In genomic region chr10:75234683-75235374, GRCh38 we compare ENCODE assay signal across 1 cellular context.
TF ChIP-seq lines count a peak whose summit lies in the region.

No MANE protein-coding gene starts in this region.

TF ChIP-seq in HepG2, 621 proteins besides CTCF, POLR2A, EP300 and RAD21 (continued from another document and continues in another):
- TF ChIP-seq HNRNPL (IDR thresholded peaks at IDR 0.05; ENCODE audit: low read depth, low read length) = no peak; the same call in 1 of the 2 replicates
- TF ChIP-seq ATF4 (CRISPR knock-in tag; IDR thresholded peaks at IDR 0.05) = no peak
- no peak for TF ChIP-seq KAT7 (CRISPR knock-in tag; IDR thresholded peaks at IDR 0.05; ENCODE audit: borderline replicate concordance)
- peak; percentile 69; the same call in 1 of the 2 replicates for TF ChIP-seq ZFY (CRISPR knock-in tag; IDR thresholded peaks at IDR 0.05)
- TF ChIP-seq PAWR (CRISPR knock-in tag; IDR thresholded peaks at IDR 0.05; ENCODE audit: borderline replicate concordance) = no peak
- TF ChIP-seq ZNF891 (CRISPR knock-in tag; IDR thresholded peaks at IDR 0.05) = no peak
- TF ChIP-seq ZKSCAN5 (CRISPR knock-in tag; IDR thresholded peaks at IDR 0.05) = no peak
- peak; percentile 27; the same call in 1 of the 2 replicates for TF ChIP-seq ZNF605 (CRISPR knock-in tag; IDR thresholded peaks at IDR 0.05)
- TF ChIP-seq PREB (CRISPR knock-in tag; IDR thresholded peaks at IDR 0.05) = no peak
- TF ChIP-seq ARNTL (CRISPR knock-in tag; IDR thresholded peaks at IDR 0.05) = no peak; the same call in 1 of the 2 replicates
- no peak for TF ChIP-seq SMARCE1 (IDR thresholded peaks at IDR 0.05; ENCODE audit: borderline replicate concordance)
- no peak for TF ChIP-seq RNF2 (conservative IDR thresholded peaks at IDR 0.05; ENCODE audit: low read depth)
- TF ChIP-seq MYC (CRISPR knock-in tag; IDR thresholded peaks at IDR 0.05; ENCODE audit: borderline replicate concordance) = no peak
- TF ChIP-seq XBP1 (CRISPR knock-in tag; IDR thresholded peaks at IDR 0.05) = no peak
- no peak for TF ChIP-seq NFIB (CRISPR knock-in tag; IDR thresholded peaks at IDR 0.05; ENCODE audit: borderline replicate concordance)
- peak; percentile 56 for TF ChIP-seq DBP (CRISPR knock-in tag; IDR thresholded peaks at IDR 0.05; ENCODE audit: not compliant biosample characterization)
- TF ChIP-seq TRIM22 (IDR thresholded peaks at IDR 0.05) = no peak
- no peak for TF ChIP-seq NBN (conservative IDR thresholded peaks at IDR 0.05)
- TF ChIP-seq ATF6 (CRISPR knock-in tag; conservative IDR thresholded peaks at IDR 0.05) = no peak
- no peak for TF ChIP-seq ZNF329 (CRISPR knock-in tag; IDR thresholded peaks at IDR 0.05; ENCODE audit: low read depth)
- peak; percentile 51; the same call in 1 of the 2 replicates for TF ChIP-seq ZFP91 (CRISPR knock-in tag; IDR thresholded peaks at IDR 0.05; ENCODE audit: borderline replicate concordance)
- no peak for TF ChIP-seq AHR (CRISPR knock-in tag; IDR thresholded peaks at IDR 0.05)
- no peak for TF ChIP-seq CBX1 (IDR thresholded peaks at IDR 0.05; ENCODE audit: low read depth)
- TF ChIP-seq ZNF17 (CRISPR knock-in tag; IDR thresholded peaks at IDR 0.05) = no peak
- no peak; the same call in 1 of the 2 replicates for TF ChIP-seq ZNF446 (CRISPR knock-in tag; IDR thresholded peaks at IDR 0.05)
- peak; percentile 43; the same call in 1 of the 2 replicates for TF ChIP-seq ZFX (CRISPR knock-in tag; IDR thresholded peaks at IDR 0.05; ENCODE audit: low read depth)
- TF ChIP-seq JUN (CRISPR knock-in tag; IDR thresholded peaks at IDR 0.05) = no peak
- no peak; the same call in 1 of the 2 replicates for TF ChIP-seq TBX2 (CRISPR knock-in tag; IDR thresholded peaks at IDR 0.05; ENCODE audit: borderline replicate concordance)
- no peak for TF ChIP-seq CEBPB (IDR thresholded peaks at IDR 0.05; ENCODE audit: borderline replicate concordance, low read depth, low read length)
- TF ChIP-seq DMTF1 (CRISPR knock-in tag; IDR thresholded peaks at IDR 0.05) = no peak
- peak; percentile 7; the same call in 1 of the 2 replicates for TF ChIP-seq ZBTB33 (CRISPR knock-in tag; IDR thresholded peaks at IDR 0.05)
- no peak for TF ChIP-seq ZNF318 (CRISPR knock-in tag; IDR thresholded peaks at IDR 0.05)
- TF ChIP-seq ZBTB2 (CRISPR knock-in tag; IDR thresholded peaks at IDR 0.05; ENCODE audit: low read depth) = no peak
